ENCODE assay signal across 1 cellular context in the genomic region with DNA sequence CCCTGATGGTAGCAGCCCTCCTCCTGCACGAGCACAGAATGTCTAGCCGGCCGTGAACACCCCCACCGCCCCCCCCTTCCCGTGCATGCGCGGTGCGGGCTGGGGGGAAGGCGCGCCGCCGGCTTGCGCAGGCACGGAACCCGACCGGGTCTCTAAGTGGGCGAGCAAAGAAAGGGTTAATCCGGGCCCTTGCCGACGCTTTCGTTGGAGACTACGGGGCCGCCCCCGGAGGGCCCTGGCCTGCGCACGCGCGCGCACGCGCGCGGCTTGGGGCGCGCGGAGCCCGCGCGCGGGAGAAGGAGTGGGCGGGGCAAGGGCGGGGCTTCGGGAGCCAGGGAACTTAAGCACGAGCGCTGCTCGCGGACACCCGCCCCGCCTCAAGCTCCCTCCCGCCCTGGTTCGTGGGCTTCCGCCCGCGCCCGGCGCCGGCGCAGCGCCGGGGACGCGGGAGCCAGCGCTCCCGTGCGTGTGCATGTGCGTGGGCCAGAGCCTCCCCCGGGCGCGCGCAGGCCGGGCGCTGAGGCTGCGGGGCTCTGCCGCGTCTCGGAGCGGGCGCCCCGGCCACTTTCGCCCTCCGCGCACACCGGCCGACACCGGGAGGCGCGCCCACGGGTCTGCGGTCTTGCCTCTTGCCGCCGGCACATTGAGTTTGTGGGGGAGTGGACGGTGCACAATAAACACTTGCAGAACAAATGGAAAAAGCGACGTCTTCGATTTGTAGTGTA.
A peak's percentile ranks its signal among the peaks of the same experiment; 100 is the strongest.
TF ChIP-seq lines count a peak whose summit lies in the region.

No MANE protein-coding gene starts in this region.

TF ChIP-seq in HepG2, 621 proteins besides CTCF, POLR2A, EP300 and RAD21 (continued from another document and continues in another):
- TF ChIP-seq, protein P1, sequence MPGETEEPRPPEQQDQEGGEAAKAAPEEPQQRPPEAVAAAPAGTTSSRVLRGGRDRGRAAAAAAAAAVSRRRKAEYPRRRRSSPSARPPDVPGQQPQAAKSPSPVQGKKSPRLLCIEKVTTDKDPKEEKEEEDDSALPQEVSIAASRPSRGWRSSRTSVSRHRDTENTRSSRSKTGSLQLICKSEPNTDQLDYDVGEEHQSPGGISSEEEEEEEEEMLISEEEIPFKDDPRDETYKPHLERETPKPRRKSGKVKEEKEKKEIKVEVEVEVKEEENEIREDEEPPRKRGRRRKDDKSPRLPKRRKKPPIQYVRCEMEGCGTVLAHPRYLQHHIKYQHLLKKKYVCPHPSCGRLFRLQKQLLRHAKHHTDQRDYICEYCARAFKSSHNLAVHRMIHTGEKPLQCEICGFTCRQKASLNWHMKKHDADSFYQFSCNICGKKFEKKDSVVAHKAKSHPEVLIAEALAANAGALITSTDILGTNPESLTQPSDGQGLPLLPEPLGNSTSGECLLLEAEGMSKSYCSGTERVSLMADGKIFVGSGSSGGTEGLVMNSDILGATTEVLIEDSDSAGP (CRISPR knock-in tag; IDR thresholded peaks at IDR 0.05; ENCODE audit: borderline replicate concordance), result no peak
- peak; percentile 24; the same call in 1 of the 2 replicates for TF ChIP-seq PHF20 (CRISPR knock-in tag; IDR thresholded peaks at IDR 0.05)
- no peak for TF ChIP-seq NR2F1 (CRISPR knock-in tag; IDR thresholded peaks at IDR 0.05)
- TF ChIP-seq ZFP37 (CRISPR knock-in tag; IDR thresholded peaks at IDR 0.05; ENCODE audit: borderline replicate concordance), result no peak
- TF ChIP-seq, protein P2, sequence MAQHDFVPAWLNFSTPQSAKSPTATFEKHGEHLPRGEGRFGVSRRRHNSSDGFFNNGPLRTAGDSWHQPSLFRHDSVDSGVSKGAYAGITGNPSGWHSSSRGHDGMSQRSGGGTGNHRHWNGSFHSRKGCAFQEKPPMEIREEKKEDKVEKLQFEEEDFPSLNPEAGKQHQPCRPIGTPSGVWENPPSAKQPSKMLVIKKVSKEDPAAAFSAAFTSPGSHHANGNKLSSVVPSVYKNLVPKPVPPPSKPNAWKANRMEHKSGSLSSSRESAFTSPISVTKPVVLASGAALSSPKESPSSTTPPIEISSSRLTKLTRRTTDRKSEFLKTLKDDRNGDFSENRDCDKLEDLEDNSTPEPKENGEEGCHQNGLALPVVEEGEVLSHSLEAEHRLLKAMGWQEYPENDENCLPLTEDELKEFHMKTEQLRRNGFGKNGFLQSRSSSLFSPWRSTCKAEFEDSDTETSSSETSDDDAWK (CRISPR knock-in tag; IDR thresholded peaks at IDR 0.05), result no peak
- TF ChIP-seq KAT8 (CRISPR knock-in tag; IDR thresholded peaks at IDR 0.05), result 0 out of 2 replicates have a peak, but pooled peaks have one; percentile 39
- TF ChIP-seq HDAC1 (CRISPR knock-in tag; IDR thresholded peaks at IDR 0.05), result peak; percentile 57
- no peak for TF ChIP-seq ZNF614 (CRISPR knock-in tag; IDR thresholded peaks at IDR 0.05; ENCODE audit: borderline replicate concordance)
- TF ChIP-seq ZBTB26 (CRISPR knock-in tag; IDR thresholded peaks at IDR 0.05; ENCODE audit: borderline replicate concordance), result no peak
- TF ChIP-seq HNRNPL (IDR thresholded peaks at IDR 0.05; ENCODE audit: low read depth, low read length), result no peak
- no peak for TF ChIP-seq GTF3A (CRISPR knock-in tag; conservative IDR thresholded peaks at IDR 0.05)
- no peak for TF ChIP-seq ZNF782 (CRISPR knock-in tag; IDR thresholded peaks at IDR 0.05; ENCODE audit: borderline replicate concordance)
- no peak for TF ChIP-seq ZNF3 (CRISPR knock-in tag; IDR thresholded peaks at IDR 0.05)
- TF ChIP-seq, protein P3, sequence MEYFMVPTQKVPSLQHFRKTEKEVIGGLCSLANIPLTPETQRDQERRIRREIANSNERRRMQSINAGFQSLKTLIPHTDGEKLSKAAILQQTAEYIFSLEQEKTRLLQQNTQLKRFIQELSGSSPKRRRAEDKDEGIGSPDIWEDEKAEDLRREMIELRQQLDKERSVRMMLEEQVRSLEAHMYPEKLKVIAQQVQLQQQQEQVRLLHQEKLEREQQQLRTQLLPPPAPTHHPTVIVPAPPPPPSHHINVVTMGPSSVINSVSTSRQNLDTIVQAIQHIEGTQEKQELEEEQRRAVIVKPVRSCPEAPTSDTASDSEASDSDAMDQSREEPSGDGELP (IDR thresholded peaks at IDR 0.05; ENCODE audit: borderline replicate concordance, low read depth), result no peak
- TF ChIP-seq ZNF816 (CRISPR knock-in tag; IDR thresholded peaks at IDR 0.05; ENCODE audit: borderline replicate concordance), result 0 out of 2 replicates have a peak, but pooled peaks have one; percentile 30
- TF ChIP-seq NONO (IDR thresholded peaks at IDR 0.05), result no peak
- TF ChIP-seq NONO (CRISPR knock-in tag; conservative IDR thresholded peaks at IDR 0.05), result peak; percentile 59
- peak; percentile 69 for TF ChIP-seq PTBP1 (IDR thresholded peaks at IDR 0.05; ENCODE audit: low read depth, low read length, poor library complexity, severe bottlenecking)
- no peak for TF ChIP-seq ZKSCAN8 (CRISPR knock-in tag; IDR thresholded peaks at IDR 0.05; ENCODE audit: borderline replicate concordance)
- TF ChIP-seq, protein P4, sequence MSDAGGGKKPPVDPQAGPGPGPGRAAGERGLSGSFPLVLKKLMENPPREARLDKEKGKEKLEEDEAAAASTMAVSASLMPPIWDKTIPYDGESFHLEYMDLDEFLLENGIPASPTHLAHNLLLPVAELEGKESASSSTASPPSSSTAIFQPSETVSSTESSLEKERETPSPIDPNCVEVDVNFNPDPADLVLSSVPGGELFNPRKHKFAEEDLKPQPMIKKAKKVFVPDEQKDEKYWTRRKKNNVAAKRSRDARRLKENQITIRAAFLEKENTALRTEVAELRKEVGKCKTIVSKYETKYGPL (CRISPR knock-in tag; IDR thresholded peaks at IDR 0.05), result no peak
- TF ChIP-seq, protein P5, sequence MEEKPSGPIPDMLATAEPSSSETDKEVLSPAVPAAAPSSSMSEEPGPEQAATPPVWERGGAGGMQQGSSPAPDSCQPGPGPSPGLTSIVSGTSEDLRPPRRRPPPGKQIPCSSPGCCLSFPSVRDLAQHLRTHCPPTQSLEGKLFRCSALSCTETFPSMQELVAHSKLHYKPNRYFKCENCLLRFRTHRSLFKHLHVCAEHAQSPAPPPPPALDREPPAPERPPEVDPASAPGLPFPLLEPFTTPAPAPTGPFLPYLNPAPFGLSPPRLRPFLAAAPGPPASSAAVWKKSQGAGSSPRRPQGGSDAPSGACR (CRISPR knock-in tag; IDR thresholded peaks at IDR 0.05), result no peak
- no peak for TF ChIP-seq ATF7 (IDR thresholded peaks at IDR 0.05)
- TF ChIP-seq ATF7 (CRISPR knock-in tag; IDR thresholded peaks at IDR 0.05), result no peak
- peak; percentile 34; the same call in 1 of the 2 replicates for TF ChIP-seq NFIC (IDR thresholded peaks at IDR 0.05; ENCODE audit: low read length)
- TF ChIP-seq BRD4 (CRISPR knock-in tag; IDR thresholded peaks at IDR 0.05), result no peak
- no peak for TF ChIP-seq ZBTB33 (CRISPR knock-in tag; IDR thresholded peaks at IDR 0.05)
- TF ChIP-seq YY1 (IDR thresholded peaks at IDR 0.05; ENCODE audit: insufficient read depth, insufficient replicate concordance, low read depth, low read length), result peak; percentile 60
- peak; percentile 40; the same call in 1 of the 2 replicates for TF ChIP-seq SALL1 (CRISPR knock-in tag; IDR thresholded peaks at IDR 0.05)
- no peak for TF ChIP-seq RELA (CRISPR knock-in tag; IDR thresholded peaks at IDR 0.05)
- peak; percentile 34; the same call in 1 of the 2 replicates for TF ChIP-seq HOXD1 (CRISPR knock-in tag; IDR thresholded peaks at IDR 0.05)
- TF ChIP-seq ZNF501 (CRISPR knock-in tag; IDR thresholded peaks at IDR 0.05), result no peak
- TF ChIP-seq AHDC1 (CRISPR knock-in tag; IDR thresholded peaks at IDR 0.05; ENCODE audit: borderline replicate concordance), result no peak
- no peak for TF ChIP-seq MATR3 (CRISPR knock-in tag; IDR thresholded peaks at IDR 0.05)
- TF ChIP-seq, protein P6, sequence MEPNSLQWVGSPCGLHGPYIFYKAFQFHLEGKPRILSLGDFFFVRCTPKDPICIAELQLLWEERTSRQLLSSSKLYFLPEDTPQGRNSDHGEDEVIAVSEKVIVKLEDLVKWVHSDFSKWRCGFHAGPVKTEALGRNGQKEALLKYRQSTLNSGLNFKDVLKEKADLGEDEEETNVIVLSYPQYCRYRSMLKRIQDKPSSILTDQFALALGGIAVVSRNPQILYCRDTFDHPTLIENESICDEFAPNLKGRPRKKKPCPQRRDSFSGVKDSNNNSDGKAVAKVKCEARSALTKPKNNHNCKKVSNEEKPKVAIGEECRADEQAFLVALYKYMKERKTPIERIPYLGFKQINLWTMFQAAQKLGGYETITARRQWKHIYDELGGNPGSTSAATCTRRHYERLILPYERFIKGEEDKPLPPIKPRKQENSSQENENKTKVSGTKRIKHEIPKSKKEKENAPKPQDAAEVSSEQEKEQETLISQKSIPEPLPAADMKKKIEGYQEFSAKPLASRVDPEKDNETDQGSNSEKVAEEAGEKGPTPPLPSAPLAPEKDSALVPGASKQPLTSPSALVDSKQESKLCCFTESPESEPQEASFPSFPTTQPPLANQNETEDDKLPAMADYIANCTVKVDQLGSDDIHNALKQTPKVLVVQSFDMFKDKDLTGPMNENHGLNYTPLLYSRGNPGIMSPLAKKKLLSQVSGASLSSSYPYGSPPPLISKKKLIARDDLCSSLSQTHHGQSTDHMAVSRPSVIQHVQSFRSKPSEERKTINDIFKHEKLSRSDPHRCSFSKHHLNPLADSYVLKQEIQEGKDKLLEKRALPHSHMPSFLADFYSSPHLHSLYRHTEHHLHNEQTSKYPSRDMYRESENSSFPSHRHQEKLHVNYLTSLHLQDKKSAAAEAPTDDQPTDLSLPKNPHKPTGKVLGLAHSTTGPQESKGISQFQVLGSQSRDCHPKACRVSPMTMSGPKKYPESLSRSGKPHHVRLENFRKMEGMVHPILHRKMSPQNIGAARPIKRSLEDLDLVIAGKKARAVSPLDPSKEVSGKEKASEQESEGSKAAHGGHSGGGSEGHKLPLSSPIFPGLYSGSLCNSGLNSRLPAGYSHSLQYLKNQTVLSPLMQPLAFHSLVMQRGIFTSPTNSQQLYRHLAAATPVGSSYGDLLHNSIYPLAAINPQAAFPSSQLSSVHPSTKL (CRISPR knock-in tag; IDR thresholded peaks at IDR 0.05), result 0 out of 2 replicates have a peak, but pooled peaks have one; percentile 22
- no peak for TF ChIP-seq FOXA1 (IDR thresholded peaks at IDR 0.05)
- no peak for TF ChIP-seq FOXA1 (CRISPR knock-in tag; IDR thresholded peaks at IDR 0.05)
- 0 out of 2 replicates have a peak, but pooled peaks have one; percentile 51 for TF ChIP-seq HOXA3 (CRISPR knock-in tag; IDR thresholded peaks at IDR 0.05)
- TF ChIP-seq SNAPC2 (CRISPR knock-in tag; IDR thresholded peaks at IDR 0.05), result no peak
- 0 out of 2 replicates have a peak, but pooled peaks have one; percentile 15 for TF ChIP-seq GATAD2A (CRISPR knock-in tag; IDR thresholded peaks at IDR 0.05)
- no peak for TF ChIP-seq ZNF354B (CRISPR knock-in tag; IDR thresholded peaks at IDR 0.05)
